In the genomic region with DNA sequence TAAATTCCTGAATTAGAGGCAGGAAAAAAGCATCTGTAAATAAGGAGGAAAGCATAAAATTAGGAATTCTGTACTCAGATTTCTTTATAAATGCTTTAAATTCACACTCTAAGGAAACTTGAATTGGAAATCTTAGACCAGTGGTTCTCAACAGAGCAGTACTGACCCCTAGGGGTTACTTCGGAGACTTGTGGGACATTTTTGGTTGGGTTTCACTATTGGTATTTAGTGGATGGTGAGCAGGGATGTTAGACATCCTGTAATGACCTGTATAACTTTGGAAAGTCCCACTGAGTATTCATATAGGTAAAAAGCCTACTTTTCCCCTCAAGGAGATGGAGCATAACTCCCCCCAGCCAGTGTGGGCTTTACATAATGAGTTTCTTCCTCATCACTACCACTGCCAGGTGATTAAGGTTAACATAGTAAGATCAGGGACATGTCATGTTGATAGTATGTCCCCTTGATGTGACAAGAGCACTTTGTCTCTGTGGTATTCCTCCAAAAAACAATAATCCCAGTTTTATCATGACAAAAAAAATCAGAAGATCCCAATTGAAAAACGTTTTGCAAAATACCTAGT, we compare ENCODE assay signal across 8 cellular contexts. TPM values are rescaled to one million over a fixed set of nuclear protein-coding genes. Genes with fewer than 3 reads are reported as not detected.
DNase-seq lines count a peak whose midpoint lies in the region; ATAC-seq, FAIRE-seq and TF ChIP-seq lines count a peak whose summit lies in the region.

No MANE protein-coding gene starts in this region.

- no peak overlapping the region for H3K9ac ChIP-seq in MM.1S (ENCODE audit: low read length)

- no peak overlapping the region for H2AFZ ChIP-seq in MM.1S (ENCODE audit: low read length)

- H3K27ac ChIP-seq in MM.1S (ENCODE audit: low read length): no peak overlapping the region

- DNase-seq in stimulated activated CD4-positive, alpha-beta T cell treated with anti-CD3 and anti-CD28 coated beads, Interleukin-2, amount 100 ng/mL, for 4 hours (ENCODE audit: low read depth): peak; percentile 15
- no peak for DNase-seq in stimulated activated CD4-positive, alpha-beta T cell treated with anti-CD3 and anti-CD28 coated beads, Interleukin-4, amount 100 ng/mL, for 1 hour
- DNase-seq in H54 (ENCODE audit: insufficient read length, low spot score) (peak; percentile 15), MM.1S (peak; percentile 61), T-cell (peak in 18 of 34 experiments; percentile 2 to 31 (median 8)), dedifferentiated amniotic fluid mesenchymal stem cell (ENCODE audit: extremely low spot score) (peak; percentile 56), lung microvascular endothelial cell (ENCODE audit: low read depth in 2 of 2) (peak; percentile 58 to 79)
- no peak for DNase-seq in stimulated activated naive CD4-positive, alpha-beta T cell treated with Interleukin-2 at 50 U/mL for 16 hours (lab: John Stamatoyannopoulos, UW)

- no peak overlapping the region for H3K27ac Mint-ChIP-seq in T-cell

- H3K4me3 ChIP-seq in MM.1S (ENCODE audit: low read length): no peak overlapping the region

- peaks cover 15 to 28% (median 18%) of the 10 kb centered on the region in 3 donors for H3K4me1 Mint-ChIP-seq in T-cell

- no peaks in the 10 kb centered on the region for H3K9me2 ChIP-seq in MM.1S (replicated peaks; ENCODE audit: insufficient read depth, low read length)

- H3K27me3 ChIP-seq in MM.1S (replicated peaks; ENCODE audit: insufficient read depth, low read length): no peaks in the 10 kb centered on the region

- H3K79me2 ChIP-seq in MM.1S (ENCODE audit: low read length): no peaks in the 10 kb centered on the region

- TF ChIP-seq POLR2A in H54 (IDR thresholded peaks at IDR 0.05; ENCODE audit: low read depth, low read length): no peak

- peak in 3 of 4 experiments; percentile 61 to 80 (median 69) for ATAC-seq in T-cell (replicated peaks in 1 of 4)

- peak; percentile 80 for TF ChIP-seq CTCF in MM.1S (IDR thresholded peaks at IDR 0.05; ENCODE audit: low read length)

- H3K4me1 ChIP-seq in MM.1S (ENCODE audit: low read length): peaks cover 13% of the 10 kb centered on the region

- no peaks in the 10 kb centered on the region for H3K9me3 Mint-ChIP-seq in T-cell

- H3K27me3 Mint-ChIP-seq in T-cell: no peaks in the 10 kb centered on the region

- CTCF ChIA-PET in T-cell (lab: Charles Lee): no interaction called here

- H3K36me3 ChIP-seq in MM.1S (replicated peaks; ENCODE audit: insufficient read depth, low read length): no peaks in the 10 kb centered on the region

- H3K36me3 Mint-ChIP-seq in T-cell: peaks cover 27% of the 10 kb centered on the region

- no peak overlapping the region for H3K4me2 ChIP-seq in MM.1S (ENCODE audit: low read depth, low read length)

- H4K20me1 ChIP-seq in MM.1S (ENCODE audit: insufficient read depth, low read length): no peaks in the 10 kb centered on the region

- H3K9me3 ChIP-seq in MM.1S (replicated peaks; ENCODE audit: insufficient read depth, low read length): no peaks in the 10 kb centered on the region

- POLR2A ChIA-PET in T-cell (lab: Charles Lee): no interaction called here

- peak; percentile 84 for FAIRE-seq in H54 (lab: Jason Lieb, UNC)

- H3F3A ChIP-seq in MM.1S (ENCODE audit: insufficient read depth, low read length): peaks cover 12% of the 10 kb centered on the region

- H3K4me3 Mint-ChIP-seq in T-cell: no peak overlapping the region

RNA-seq across cellular contexts. Expression of a gene that starts 31.0 kb away (rescaled TPM):
- total RNA-seq in T-cell (10 to 100 TPM; 22.0 to 37.1 (median 25.6) TPM), lung microvascular endothelial cell (76.0 and 91.3 TPM in 2 replicates)

RNA-seq across cellular contexts. Expression of a gene that starts 32.2 kb away (rescaled TPM):
- total RNA-seq in T-cell (10 to 100 TPM; 29.3 to 67.7 (median 38.1) TPM), lung microvascular endothelial cell (5.9 and 7.1 TPM in 2 replicates)

RNA-seq across cellular contexts. Expression of a gene that starts 43.1 kb away (rescaled TPM):
- total RNA-seq in T-cell (under 1 TPM in 4 of 5 donors, not detected in 1; 0.03 to 0.12 (median 0.08) TPM), lung microvascular endothelial cell (under 0.01 TPM in 1 of 2 replicates, not detected in the other)

Comparison
In these comparisons a context has a peak if more than half of its experiments do, and no peak if none do; other contexts are left out.
1. DNase-seq: peak in stimulated activated CD4-positive, alpha-beta T cell treated with anti-CD3 and anti-CD28 coated beads, Interleukin-2, amount 100 ng/mL, for 4 hours (single experiment), H54 (single experiment), MM.1S (single experiment), T-cell (18 of 34), dedifferentiated amniotic fluid mesenchymal stem cell (single experiment) and lung microvascular endothelial cell (2 of 2); none in stimulated activated CD4-positive, alpha-beta T cell treated with anti-CD3 and anti-CD28 coated beads, Interleukin-4, amount 100 ng/mL, for 1 hour (single experiment) and stimulated activated naive CD4-positive, alpha-beta T cell treated with Interleukin-2 at 50 U/mL for 16 hours (single experiment).